Comparison of ENCODE assay signal across 18 cellular contexts in the genomic region with DNA sequence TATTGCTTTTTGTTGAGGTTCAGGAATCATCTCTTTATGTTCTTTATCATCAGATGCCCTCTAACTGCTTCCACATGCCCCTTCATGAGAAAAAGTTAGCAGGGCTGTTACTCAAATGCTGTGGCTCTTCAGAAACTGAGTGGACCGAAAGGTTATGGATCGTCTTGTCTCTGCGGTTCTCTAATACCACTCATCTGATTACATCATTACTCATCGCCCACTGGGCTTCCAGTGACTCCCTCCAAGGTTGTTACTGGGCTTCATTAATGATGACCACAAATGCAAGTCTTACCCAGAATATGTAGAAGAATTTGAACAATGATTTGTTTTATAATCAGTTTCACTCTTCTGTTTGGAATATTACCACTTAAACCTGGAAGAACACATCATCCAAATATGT.
DNase-seq lines count a peak whose midpoint lies in the region; ATAC-seq, FAIRE-seq and TF ChIP-seq lines count a peak whose summit lies in the region.
"Had no signal": no experiment of that assay in that cellular context is flagged by ENCODE, and none has a peak within 500 bp of the region (broad histone marks: within the 10 kb centered on the region; RNA-seq: fewer than 3 reads in every experiment).

No MANE protein-coding gene starts in this region.

- no peaks in the 10 kb centered on the region for H3K9me3 ChIP-seq in astrocyte (ENCODE audit: insufficient read depth, low read depth, low read length)
- H3K9me3 ChIP-seq in osteoblast (ENCODE audit: low read depth, low read length), result no peaks in the 10 kb centered on the region

- FAIRE-seq in astrocyte (lab: Jason Lieb, UNC), result no peak
- FAIRE-seq: G401.6, RCC 7860 had no signal

- no peak overlapping the region for H3K27ac ChIP-seq in astrocyte (ENCODE audit: low read depth, low read length)
- H3K27ac ChIP-seq in osteoblast (ENCODE audit: low read depth, low read length), result no peak overlapping the region
- H3K27ac ChIP-seq: C4-2B had no signal

- no peaks in the 10 kb centered on the region for H3K36me3 Mint-ChIP-seq in astrocyte (ENCODE audit: low read depth, unreplicated experiment)

- peaks cover 3% of the 10 kb centered on the region for H3K4me1 Mint-ChIP-seq in astrocyte (ENCODE audit: low read depth, unreplicated experiment)
- H3K4me1 Mint-ChIP-seq: GM23338 had no signal

- no peaks in the 10 kb centered on the region for H3K27me3 ChIP-seq in astrocyte (ENCODE audit: insufficient read depth, low read length)
- peaks cover 3% of the 10 kb centered on the region for H3K27me3 ChIP-seq in osteoblast (ENCODE audit: insufficient read depth, low read length)

- no peaks in the 10 kb centered on the region for H3K9me3 Mint-ChIP-seq in astrocyte (ENCODE audit: unreplicated experiment)

- H3K27ac Mint-ChIP-seq in astrocyte (ENCODE audit: unreplicated experiment), result no peak overlapping the region
- H3K27ac Mint-ChIP-seq: GM23338 had no signal

- H3K4me3 Mint-ChIP-seq in astrocyte (ENCODE audit: unreplicated experiment), result no peak overlapping the region
- H3K4me3 Mint-ChIP-seq: GM23338 had no signal

- H3K36me3 ChIP-seq in astrocyte (ENCODE audit: insufficient read depth, low read length) (no peaks in the 10 kb centered on the region), osteoblast (ENCODE audit: insufficient read depth, low read length) (no peaks in the 10 kb centered on the region)

- no peak overlapping the region for H3K9ac ChIP-seq in astrocyte (ENCODE audit: low read length)

- H2AFZ ChIP-seq in astrocyte (ENCODE audit: low read depth, low read length) (no peak overlapping the region), osteoblast (ENCODE audit: low read length) (no peak overlapping the region)
- H2AFZ ChIP-seq: GM23338 had no signal

- H3K79me2 ChIP-seq in astrocyte (ENCODE audit: insufficient read depth, low read length) (no peaks in the 10 kb centered on the region), osteoblast (ENCODE audit: insufficient read depth, low read length) (no peaks in the 10 kb centered on the region)

- H3K4me2 ChIP-seq in astrocyte (ENCODE audit: low read length) (peak overlapping the region; percentile 55), osteoblast (ENCODE audit: insufficient read depth, low read length) (peak overlapping the region; percentile 45)
- H3K4me2 ChIP-seq: GM23338 had no signal

- H3K4me3 ChIP-seq in astrocyte (ENCODE audit: insufficient read depth, low read depth, low read length) (no peak overlapping the region), osteoblast (ENCODE audit: insufficient read depth, low read length) (peak overlapping the region; percentile 16)
- H3K4me3 ChIP-seq: GM23338 had no signal

- H3K27me3 Mint-ChIP-seq in astrocyte (ENCODE audit: low read depth, unreplicated experiment), result no peaks in the 10 kb centered on the region

- peak; percentile 12 for DNase-seq in Daoy (ENCODE audit: low read depth)
- peak; percentile 33 for DNase-seq in HT1080 (ENCODE audit: low read depth)
- peak; percentile 84 for DNase-seq in astrocyte (ENCODE audit: low read depth)
- DNase-seq in osteoblast (ENCODE audit: insufficient read length, low spot score, missing footprints), result no peak
- no peak for DNase-seq in activated CD8-positive, alpha-beta memory T cell treated with anti-CD3 and anti-CD28 coated beads, Interleukin-2, amount 50 U/mL, for 4 hours
- no peak for DNase-seq in NCI-H748 (lab: John Stamatoyannopoulos, UW; ENCODE audit: unreplicated experiment)
- no peak for DNase-seq in NCI-H524 (lab: John Stamatoyannopoulos, UW)
- DNase-seq: COR-L47, DMS153, Karpas-422, NCI-H187 treated with DMSO at 0.1 percent for 48 hours, NCI-H2171, NCI-H446 treated with DMSO at 0.1 percent for 48 hours had no signal

- H4K20me1 ChIP-seq in astrocyte (ENCODE audit: insufficient read depth, low read length) (no peaks in the 10 kb centered on the region), osteoblast (ENCODE audit: insufficient read depth, low read length) (no peaks in the 10 kb centered on the region)

- TF ChIP-seq CTCF in astrocyte (IDR thresholded peaks at IDR 0.05; ENCODE audit: insufficient read depth, low read depth, low read length), result no peak
- TF ChIP-seq CTCF in osteoblast (IDR thresholded peaks at IDR 0.05; ENCODE audit: extremely low read depth, low read depth, low read length), result no peak

- H3K4me1 ChIP-seq in astrocyte (ENCODE audit: insufficient read depth, low read length), result no peaks in the 10 kb centered on the region
- H3K4me1 ChIP-seq in osteoblast (ENCODE audit: insufficient read depth, low read length), result no peaks in the 10 kb centered on the region

- no peak for ATAC-seq in HG02970 (IDR thresholded peaks at IDR 0.05; ENCODE audit: low FRiP score, unreplicated experiment)
- ATAC-seq: GM23338 had no signal

Comparison
In these comparisons a context has a peak if more than half of its experiments do, and no peak if none do; other contexts are left out.
1. DNase-seq: peak in Daoy (single experiment), HT1080 (single experiment) and astrocyte (single experiment); none in osteoblast (single experiment), activated CD8-positive, alpha-beta memory T cell treated with anti-CD3 and anti-CD28 coated beads, Interleukin-2, amount 50 U/mL, for 4 hours (single experiment), NCI-H748 (single experiment) and NCI-H524 (0 of 2).